Comparison of ENCODE assay signal across 12 cellular contexts in the genomic region with DNA sequence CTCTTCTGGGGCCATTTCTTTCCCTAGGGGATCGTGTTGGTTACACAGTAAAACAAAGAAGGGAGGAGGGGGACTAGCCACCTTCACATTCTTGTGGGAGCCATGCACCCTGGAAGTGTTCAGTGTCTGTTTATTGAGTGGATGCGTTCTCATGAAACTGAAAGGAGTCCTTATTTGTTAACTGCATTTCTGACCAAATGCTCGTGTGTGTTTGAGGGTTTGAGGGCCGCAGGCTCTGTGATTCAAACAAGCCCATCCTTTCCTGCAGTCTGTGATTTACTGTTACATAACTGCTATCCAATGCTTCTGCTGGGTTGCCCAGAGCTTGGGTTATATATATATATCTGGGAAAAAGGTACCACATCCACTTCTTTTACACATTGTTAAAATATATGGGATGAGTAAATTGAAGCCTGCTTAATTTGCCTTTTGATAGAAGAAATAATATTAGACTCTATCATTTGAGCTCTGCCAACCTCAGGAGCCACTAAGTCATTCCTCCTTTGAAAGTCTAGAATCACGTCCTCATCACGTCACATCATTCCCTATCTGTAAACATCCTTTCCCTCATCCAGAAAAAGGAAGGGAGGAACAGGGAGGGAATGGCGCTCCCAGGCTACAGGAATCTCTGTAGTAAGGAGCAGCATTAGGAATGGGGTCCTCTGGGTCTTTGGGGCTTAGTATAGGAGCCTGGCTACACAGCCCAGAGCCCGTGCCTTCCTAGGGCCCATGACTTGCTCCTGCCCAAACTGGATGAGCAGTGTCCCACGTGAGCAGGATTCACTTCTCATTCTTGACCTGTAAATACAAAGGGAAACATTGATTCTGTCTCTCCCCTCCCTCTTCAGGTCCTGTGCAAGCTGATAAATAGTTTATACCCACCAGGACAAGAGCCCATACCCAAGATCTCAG. TPM values are rescaled to one million over a fixed set of nuclear protein-coding genes. Genes with fewer than 3 reads are reported as not detected.
DNase-seq lines count a peak whose midpoint lies in the region; FAIRE-seq and TF ChIP-seq lines count a peak whose summit lies in the region.
"Had no signal": no experiment of that assay in that cellular context is flagged by ENCODE, and none has a peak within 500 bp of the region (broad histone marks: within the 10 kb centered on the region; RNA-seq: fewer than 3 reads in every experiment).

No MANE protein-coding gene starts in this region.

- TF ChIP-seq RAD21 in H1 (IDR thresholded peaks at IDR 0.05 in 1 of 2, conservative IDR thresholded peaks at IDR 0.05 in 1 of 2; ENCODE audit: low read depth in 2 of 2, low read length in 2 of 2) = no peak

- no peak for TF ChIP-seq EP300 in H1 (IDR thresholded peaks at IDR 0.05; ENCODE audit: borderline replicate concordance in 1 of 2, low read depth in 2 of 2, low read length in 2 of 2)

- no peak overlapping the region for H2BK5ac ChIP-seq in H1 (ENCODE audit: low read depth, low read length)

- H4K5ac ChIP-seq in H1 (ENCODE audit: insufficient read length, low read depth, low read length) = no peak overlapping the region

- H3K4me3 Mint-ChIP-seq in nephron progenitor cell = peak overlapping the region; percentile 96
- peak overlapping the region in 2 of 8 donors; percentile 4 to 28 for H3K4me3 Mint-ChIP-seq in CD4-positive, alpha-beta memory T cell

- H3K4me3 ChIP-seq in H1 (ENCODE audit: extremely low read depth in 1 of 4, insufficient read depth in 2 of 4, low read depth in 3 of 4, low read length in 4 of 4) = peak overlapping the region; percentile 63 to 77 (median 72)
- H3K4me3 ChIP-seq in CD4-positive, alpha-beta memory T cell (ENCODE audit: low read length in 2 of 2) = no peak overlapping the region

- POLR2A ChIA-PET in H1 (lab: Charles Lee; ENCODE audit: partially characterized antibody) = interaction anchor here (0.7 to 4.1 kb wide), 8 partner anchors 8 to 282 kb away, joined by 3 to 22 read pairs (median 4); a partner anchor contains a TSS
- POLR2A ChIA-PET in CD4-positive, alpha-beta memory T cell (lab: Charles Lee; ENCODE audit: partially characterized antibody) = interaction anchor here (0.6 to 0.8 kb wide), 2 partner anchors 10 to 14 kb away, joined by 3 to 4 read pairs; no protein-coding TSS in a partner anchor

- no peak overlapping the region for H4K91ac ChIP-seq in H1 (replicated peaks; ENCODE audit: insufficient read length, low read length)

- no peak overlapping the region for H2BK15ac ChIP-seq in H1 (ENCODE audit: low read length)

- H3K18ac ChIP-seq in H1 (ENCODE audit: extremely low read depth, low read length) = no peak overlapping the region

- no peak overlapping the region; the same call in 1 of the 2 replicates for H2BK12ac ChIP-seq in H1 (ENCODE audit: low read depth, low read length)

- H3K4me1 ChIP-seq in H1 (replicated peaks in 1 of 4; ENCODE audit: control insufficient read depth in 3 of 4, insufficient read depth in 4 of 4, low read length in 3 of 4) = peaks cover 3 to 10% (median 6%) of the 10 kb centered on the region in 4 experiments; a peak in 5 of 7 replicates
- peaks cover 23% of the 10 kb centered on the region for H3K4me1 ChIP-seq in CD4-positive, alpha-beta memory T cell (ENCODE audit: insufficient read depth, low read length)

- 0 out of 2 replicates have a peak overlapping the region, but pooled peaks have one; percentile 15 for H2AK5ac ChIP-seq in H1 (ENCODE audit: low read depth, low read length)

- no peaks in the 10 kb centered on the region for H3K79me2 ChIP-seq in H1 (ENCODE audit: control insufficient read depth in 1 of 2, insufficient read depth in 2 of 2, low read length in 2 of 2)

- no peak overlapping the region for H2BK20ac ChIP-seq in H1 (ENCODE audit: low read length)

- peaks cover 2% of the 10 kb centered on the region for H3K27me3 Mint-ChIP-seq in nephron progenitor cell (ENCODE audit: low read depth, poor library complexity)
- no peaks in the 10 kb centered on the region for H3K27me3 Mint-ChIP-seq in CD4-positive, alpha-beta memory T cell

- H3K9me3 ChIP-seq in H1 (ENCODE audit: insufficient read depth in 2 of 2, low read depth in 1 of 2, low read length in 1 of 2) = no peaks in the 10 kb centered on the region
- no peaks in the 10 kb centered on the region for H3K9me3 ChIP-seq in CD4-positive, alpha-beta memory T cell (ENCODE audit: control insufficient read depth in 1 of 2, low read length in 2 of 2)
- H3K9me3 ChIP-seq: right atrium auricular region had no signal

- intact Hi-C loops in CD4-positive, alpha-beta memory T cell (cut with micrococcal nuclease) = no loop called here

- H3K27ac Mint-ChIP-seq in nephron progenitor cell = peak overlapping the region; percentile 88
- no peak overlapping the region for H3K27ac Mint-ChIP-seq in CD4-positive, alpha-beta memory T cell

- peaks cover 1 to 22% (median 9%) of the 10 kb centered on the region in 4 experiments; a peak in 4 of 7 replicates for H3K27me3 ChIP-seq in H1 (replicated peaks in 1 of 4; ENCODE audit: control insufficient read depth in 3 of 4, extremely low read depth in 1 of 4, insufficient read depth in 3 of 4, low read length in 3 of 4)
- no peaks in the 10 kb centered on the region for H3K27me3 ChIP-seq in CD4-positive, alpha-beta memory T cell (ENCODE audit: insufficient read depth, low read length)
- H3K27me3 ChIP-seq: right atrium auricular region had no signal

- H2BK120ac ChIP-seq in H1 (replicated peaks; ENCODE audit: low read depth, low read length) = no peak overlapping the region

- TF ChIP-seq CTCF in H1 (IDR thresholded peaks at IDR 0.05; ENCODE audit: control extremely low read depth in 1 of 3, insufficient read depth in 1 of 3, low read depth in 1 of 3, low read length in 3 of 3) (no peak), nephron progenitor cell (IDR thresholded peaks at IDR 0.05) (no peak)

- no peaks in the 10 kb centered on the region for H3K79me1 ChIP-seq in H1 (ENCODE audit: low read depth, low read length)

- no peak overlapping the region for H3K23ac ChIP-seq in H1 (ENCODE audit: insufficient read length)

- 60% methylated on average over 9 of the region's 9 CpGs; no CpG with 5 or more reads in 1 of the 2 experiments for WGBS in H1 (ENCODE audit: extremely low coverage in 1 of 2, insufficient coverage in 1 of 2, insufficient read length in 1 of 2, insufficient replicate concordance in 2 of 2, low coverage in 1 of 2, low lambda C conversion rate in 2 of 2, missing lambda C conversion rate in 1 of 2), 2 experiments

- TF ChIP-seq POLR2A in H1 (IDR thresholded peaks at IDR 0.05; ENCODE audit: control extremely low read depth in 1 of 2, low read depth in 2 of 2, low read length in 2 of 2) = no peak

- CTCF ChIA-PET in H1 (lab: Charles Lee; ENCODE audit: partially characterized antibody) = interaction anchor here (1.4 to 21.3 kb wide), 9 partner anchors 10 to 285 kb away, joined by 3 to 384 read pairs (median 7); a partner anchor contains a TSS
- CTCF ChIA-PET in CD4-positive, alpha-beta memory T cell (lab: Charles Lee; ENCODE audit: partially characterized antibody) = interaction anchor here (1.0 to 9.2 kb wide), 4 partner anchors 9 to 43 kb away, joined by 3 to 75 read pairs (median 36); no protein-coding TSS in a partner anchor

- H3K36me3 Mint-ChIP-seq in nephron progenitor cell (ENCODE audit: low read depth) = peaks cover 25% of the 10 kb centered on the region
- H3K36me3 Mint-ChIP-seq in CD4-positive, alpha-beta memory T cell = peaks cover 0 to 2% of the 10 kb centered on the region in 2 donors

- H3K9me3 Mint-ChIP-seq in nephron progenitor cell = no peaks in the 10 kb centered on the region
- no peaks in the 10 kb centered on the region for H3K9me3 Mint-ChIP-seq in CD4-positive, alpha-beta memory T cell

- no peak overlapping the region for H3K27ac ChIP-seq in H1 (ENCODE audit: low read depth, low read length)
- no peak overlapping the region for H3K27ac ChIP-seq in CD4-positive, alpha-beta memory T cell (ENCODE audit: low read depth, low read length)
- H3K27ac ChIP-seq: right atrium auricular region had no signal

- DNase-seq in NCI-H82 (lab: John Stamatoyannopoulos, UW) (peak; percentile 60), NCI-H82 treated with DMSO at 0.1 percent for 48 hours (lab: John Stamatoyannopoulos, UW; ENCODE audit: unreplicated experiment) (no peak), NCI-H1417 treated with DMSO at 0.1 percent for 48 hours (lab: John Stamatoyannopoulos, UW) (peak; percentile 38), H1 (ENCODE audit: low read depth in 1 of 2, low spot score in 2 of 2) (no peak), nephron progenitor cell (no peak), putamen (ENCODE audit: low spot score) (no peak)
- DNase-seq in stimulated activated CD4-positive, alpha-beta T cell treated with anti-CD3 and anti-CD28 coated beads, Interleukin-4, amount 100 ng/mL, for 1 hour = no peak
- no peak for DNase-seq in CD4-positive, alpha-beta memory T cell

- no peak overlapping the region for H3K4ac ChIP-seq in H1 (replicated peaks; ENCODE audit: insufficient read length, low read depth, low read length)

- peak overlapping the region; percentile 85 to 92 for H3K4me2 ChIP-seq in H1 (ENCODE audit: insufficient read depth in 1 of 2, low read depth in 2 of 2, low read length in 2 of 2)

- peaks cover 64% of the 10 kb centered on the region for H3K4me1 Mint-ChIP-seq in nephron progenitor cell
- H3K4me1 Mint-ChIP-seq in CD4-positive, alpha-beta memory T cell = peaks cover 23 to 34% (median 28%) of the 10 kb centered on the region in 4 donors

- H3K23me2 ChIP-seq in H1 (ENCODE audit: low read depth, low read length) = peaks cover 12% of the 10 kb centered on the region

- H4K20me1 ChIP-seq in H1 (replicated peaks in 1 of 2; ENCODE audit: control insufficient read depth in 1 of 2, insufficient read depth in 2 of 2, low read length in 2 of 2) = peaks cover 3% of the 10 kb centered on the region in 2 experiments

- H4K8ac ChIP-seq in H1 (ENCODE audit: extremely low read depth, insufficient read depth, low read length) = no peak overlapping the region

- FAIRE-seq in H1 (lab: Jason Lieb, UNC) = no peak
- FAIRE-seq: islet of Langerhans had no signal

- no peak overlapping the region for H2AFZ ChIP-seq in H1 (ENCODE audit: low read length)

- no peak overlapping the region for H3K14ac ChIP-seq in H1 (ENCODE audit: insufficient read length)

- peaks cover 0 to 2% (median under 1%) of the 10 kb centered on the region in 4 experiments; a peak in 3 of 8 replicates for H3K36me3 ChIP-seq in H1 (ENCODE audit: control insufficient read depth in 2 of 4, insufficient read depth in 4 of 4, low read length in 3 of 4)
- H3K36me3 ChIP-seq in CD4-positive, alpha-beta memory T cell (ENCODE audit: insufficient read depth, low read length) = no peaks in the 10 kb centered on the region
- H3K36me3 ChIP-seq: right atrium auricular region had no signal

- H3K9ac ChIP-seq in H1 (replicated peaks in 1 of 4; ENCODE audit: extremely low read depth in 1 of 4, low read depth in 3 of 4, low read length in 3 of 4) = peak overlapping the region in 1 of 4 experiments; percentile 80; a peak in 1 of 7 replicates

- no peak overlapping the region for H3K56ac ChIP-seq in H1 (replicated peaks; ENCODE audit: insufficient read length, low read depth, low read length)

RNA-seq across cellular contexts. Expression of a gene that starts 1.5 kb away (rescaled TPM):
- total RNA-seq in H1 (2021; fragmentation: NEBNext Ultra II Directional; extraction: Animal tissue kit (Norgen Biotek cat#: 25700)) = 7.2 and 7.5 TPM in 2 replicates
- 6.3 and 6.9 TPM in 2 replicates for polyA plus RNA-seq in H1 (2011; rRNA removed)
- polyA plus RNA-seq in H1 (2011; cell fraction: cytosol; rRNA removed) = 7.3 TPM
- 10.2 TPM for polyA plus RNA-seq in H1 (2011; cell fraction: nucleus; rRNA removed)
- 6.4 to 11.3 TPM (median 7.3 TPM) in 4 replicates for polyA plus RNA-seq in H1 (2012, experiment 1 of 2)
- 7.6 TPM for polyA plus RNA-seq in H1 (2012, experiment 2 of 2)
- polyA plus RNA-seq in H1 (2013, experiment 1 of 2) = 6.8 TPM
- polyA plus RNA-seq in H1 (2013, experiment 2 of 2) = 5.0 TPM
- 2.7 and 5.7 TPM in 2 replicates for polyA minus RNA-seq in H1 (2011; rRNA and poly(A)+ RNA removed)
- polyA minus RNA-seq in H1 (2011; cell fraction: cytosol; rRNA and poly(A)+ RNA removed) = 4.8 TPM
- polyA minus RNA-seq in H1 (2011; cell fraction: nucleus; rRNA and poly(A)+ RNA removed) = 8.5 TPM
- total RNA-seq in CD4-positive, alpha-beta memory T cell = not detected
- polyA plus RNA-seq in CD4-positive, alpha-beta memory T cell = not detected
- total RNA-seq: dermis microvascular lymphatic vessel endothelial cell, right atrium auricular region, SK-MEL-5 had no signal

RNA-seq across cellular contexts. Expression of a gene that starts 21.4 kb away (rescaled TPM):
- total RNA-seq in H1 (2021; fragmentation: NEBNext Ultra II Directional; extraction: Animal tissue kit (Norgen Biotek cat#: 25700)) = 24.6 and 27.5 TPM in 2 replicates
- polyA plus RNA-seq in H1 (2011; rRNA removed) = 5.8 and 10.9 TPM in 2 replicates
- polyA plus RNA-seq in H1 (2011; cell fraction: cytosol; rRNA removed) = 12.6 TPM
- polyA plus RNA-seq in H1 (2011; cell fraction: nucleus; rRNA removed) = 8.4 TPM
- 14.7 to 17.7 TPM (median 16.5 TPM) in 4 replicates for polyA plus RNA-seq in H1 (2012, experiment 1 of 2)
- polyA plus RNA-seq in H1 (2012, experiment 2 of 2) = 1.8 TPM
- polyA plus RNA-seq in H1 (2013, experiment 1 of 2) = 14.3 TPM
- polyA plus RNA-seq in H1 (2013, experiment 2 of 2) = 13.8 TPM
- polyA minus RNA-seq in H1 (2011; rRNA and poly(A)+ RNA removed) = 24.5 and 31.2 TPM in 2 replicates
- polyA minus RNA-seq in H1 (2011; cell fraction: cytosol; rRNA and poly(A)+ RNA removed) = 18.8 TPM
- 16.0 TPM for polyA minus RNA-seq in H1 (2011; cell fraction: nucleus; rRNA and poly(A)+ RNA removed)
- total RNA-seq in CD4-positive, alpha-beta memory T cell = 10 to 100 TPM; 39.7 to 40.1 TPM
- 10 to 100 TPM; 34.8 to 37.7 TPM for polyA plus RNA-seq in CD4-positive, alpha-beta memory T cell

RNA-seq across cellular contexts. Expression of a gene that starts 34.4 kb away (rescaled TPM):
- total RNA-seq in H1 (2021; fragmentation: NEBNext Ultra II Directional; extraction: Animal tissue kit (Norgen Biotek cat#: 25700)) = not detected in 2 replicates
- polyA plus RNA-seq in H1 (2011; rRNA removed) = 0.05 TPM in 1 of 2 replicates, not detected in the other
- not detected for polyA plus RNA-seq in H1 (2011; cell fraction: cytosol; rRNA removed)
- not detected for polyA plus RNA-seq in H1 (2011; cell fraction: nucleus; rRNA removed)
- not detected in 4 replicates for polyA plus RNA-seq in H1 (2012, experiment 1 of 2)
- not detected for polyA plus RNA-seq in H1 (2012, experiment 2 of 2)
- polyA plus RNA-seq in H1 (2013, experiment 1 of 2) = 0.06 TPM
- not detected for polyA plus RNA-seq in H1 (2013, experiment 2 of 2)
- not detected in 2 replicates for polyA minus RNA-seq in H1 (2011; rRNA and poly(A)+ RNA removed)
- polyA minus RNA-seq in H1 (2011; cell fraction: cytosol; rRNA and poly(A)+ RNA removed) = not detected
- polyA minus RNA-seq in H1 (2011; cell fraction: nucleus; rRNA and poly(A)+ RNA removed) = not detected
- under 1 TPM in 1 of 2 experiments, not detected in 1; 0.15 TPM for total RNA-seq in CD4-positive, alpha-beta memory T cell
- under 1 TPM; 0.26 TPM for polyA plus RNA-seq in CD4-positive, alpha-beta memory T cell
- total RNA-seq: dermis microvascular lymphatic vessel endothelial cell, right atrium auricular region, SK-MEL-5 had no signal

Comparison
In these comparisons a context has a peak if more than half of its experiments do, and no peak if none do; other contexts are left out.
1. DNase-seq: peak in NCI-H82 (single experiment) and NCI-H1417 treated with DMSO at 0.1 percent for 48 hours (single experiment); none in NCI-H82 treated with DMSO at 0.1 percent for 48 hours (single experiment), H1 (0 of 2), nephron progenitor cell (single experiment), putamen (single experiment), stimulated activated CD4-positive, alpha-beta T cell treated with anti-CD3 and anti-CD28 coated beads, Interleukin-4, amount 100 ng/mL, for 1 hour (single experiment) and CD4-positive, alpha-beta memory T cell (0 of 5).
2. H3K4me3 ChIP-seq: peak in H1 (4 of 4); none in CD4-positive, alpha-beta memory T cell (0 of 2).